Comparison of ENCODE assay signal across 1 cellular context in genomic region chr16:50690177-50690576, GRCh38.
TF ChIP-seq lines count a peak whose summit lies in the region.

No MANE protein-coding gene starts in this region.

TF ChIP-seq in GM12878, 131 proteins besides CTCF, POLR2A, EP300 and RAD21:
- TF ChIP-seq IKZF2 (IDR thresholded peaks at IDR 0.05) (no peak), SRF (IDR thresholded peaks at IDR 0.05; ENCODE audit: low read depth in 2 of 2, low read length in 2 of 2) (no peak), JUNB (IDR thresholded peaks at IDR 0.05) (peak; percentile 36; the same call in 1 of the 2 replicates), CEBPB (IDR thresholded peaks at IDR 0.05; ENCODE audit: borderline replicate concordance in 1 of 2, low read depth in 2 of 2, low read length in 2 of 2) (no peak), ATF7 (IDR thresholded peaks at IDR 0.05; ENCODE audit: low read depth) (0 out of 2 replicates have a peak, but pooled peaks have one; percentile 16), RUNX3 (IDR thresholded peaks at IDR 0.05; ENCODE audit: low read length) (peak; percentile 58; the same call in 1 of the 2 replicates), CBX3 (IDR thresholded peaks at IDR 0.05; ENCODE audit: borderline replicate concordance, low read depth) (no peak), ZBTB33 (IDR thresholded peaks at IDR 0.05) (no peak), NFIC (IDR thresholded peaks at IDR 0.05; ENCODE audit: low read depth, low read length) (0 out of 2 replicates have a peak, but pooled peaks have one; percentile 15), NR2C1 (IDR thresholded peaks at IDR 0.05) (no peak), MYC (IDR thresholded peaks at IDR 0.05; ENCODE audit: insufficient read depth, insufficient read length, insufficient replicate concordance, low read length, severe bottlenecking) (no peak), NKRF (conservative IDR thresholded peaks at IDR 0.05) (no peak), RFX5 (IDR thresholded peaks at IDR 0.05; ENCODE audit: low read depth, low read length) (no peak), RELB (IDR thresholded peaks at IDR 0.05; ENCODE audit: low read depth) (0 out of 2 replicates have a peak, but pooled peaks have one; percentile 46), PAX8 (IDR thresholded peaks at IDR 0.05) (no peak), SREBF2 (IDR thresholded peaks at IDR 0.05; ENCODE audit: low read length) (no peak), MEF2A (IDR thresholded peaks at IDR 0.05; ENCODE audit: insufficient read depth, low read depth, low read length) (0 out of 2 replicates have a peak, but pooled peaks have one; percentile 35), MTA3 (IDR thresholded peaks at IDR 0.05; ENCODE audit: borderline replicate concordance, low read length) (no peak), BCLAF1 (IDR thresholded peaks at IDR 0.05) (no peak), ZNF217 (IDR thresholded peaks at IDR 0.05) (no peak), RBBP5 (conservative IDR thresholded peaks at IDR 0.05) (no peak)
